Comparison of ENCODE assay signal across 8 cellular contexts in genomic region chr17:13016881-13017622, GRCh38. TPM values are rescaled to one million over a fixed set of nuclear protein-coding genes. Genes with fewer than 3 reads are reported as not detected.
A peak's percentile ranks its signal among the peaks of the same experiment; 100 is the strongest.
DNase-seq lines count a peak whose midpoint lies in the region; ATAC-seq, FAIRE-seq and TF ChIP-seq lines count a peak whose summit lies in the region.

No MANE protein-coding gene starts in this region.

- H3K79me2 ChIP-seq in Loucy (ENCODE audit: insufficient read depth, low read length), result peaks cover 31% of the 10 kb centered on the region

- no peak for TF ChIP-seq CTCF in Loucy (conservative IDR thresholded peaks at IDR 0.05; ENCODE audit: low read length)
- no peak for TF ChIP-seq CTCF in bronchial epithelial cell (IDR thresholded peaks at IDR 0.05; ENCODE audit: insufficient read depth, low read length, severe bottlenecking)
- TF ChIP-seq CTCF in lung (IDR thresholded peaks at IDR 0.05; ENCODE audit: control extremely low read depth, extremely low read depth), result no peak

- H4K20me1 ChIP-seq in Loucy (ENCODE audit: insufficient read depth, low read length, poor library complexity, severe bottlenecking), result peaks cover 16% of the 10 kb centered on the region

- H3K4me1 ChIP-seq in CD8-positive, alpha-beta memory T cell (ENCODE audit: insufficient read depth, low read length), result peaks cover 13% of the 10 kb centered on the region
- H3K4me1 ChIP-seq in Loucy (ENCODE audit: insufficient read depth, low read length, poor library complexity, severe bottlenecking), result peaks cover 19% of the 10 kb centered on the region
- peaks cover 2 to 4% of the 10 kb centered on the region in 2 donors for H3K4me1 ChIP-seq in lung (ENCODE audit: control insufficient read depth in 2 of 2, insufficient read depth in 2 of 2, low read length in 2 of 2)
- H3K4me1 ChIP-seq in urinary bladder (ENCODE audit: insufficient read depth), result peaks cover 1% of the 10 kb centered on the region

- peak overlapping the region; percentile 85 for H3K4me3 ChIP-seq in CD8-positive, alpha-beta memory T cell (ENCODE audit: low read length)
- H3K4me3 ChIP-seq in Loucy (ENCODE audit: low read length, poor library complexity, severe bottlenecking) (peak overlapping the region; percentile 91), bronchial epithelial cell (ENCODE audit: low read depth, low read length) (peak overlapping the region; percentile 85), lung (peak overlapping the region; percentile 98), urinary bladder (ENCODE audit: low read depth, low read length) (peak overlapping the region; percentile 89)

- POLR2A ChIA-PET in CD8-positive, alpha-beta memory T cell (lab: Charles Lee), result interaction anchor here (1.1 to 1.6 kb wide), 3 partner anchors 996 to 1285 kb away, joined by 3 to 6 read pairs (median 3); partner anchors contain the start of genes MAP2K4 and ZNF18

- DNase-seq in CD8-positive, alpha-beta memory T cell, result no peak
- DNase-seq in bronchial epithelial cell (ENCODE audit: low read depth) (peak; percentile 37), lung (ENCODE audit: low spot score) (no peak)
- no peak for DNase-seq in activated effector memory CD4-positive, alpha-beta T cell treated with anti-CD3 and anti-CD28 coated beads, Interleukin-2, amount 50 U/mL, for 16 hours
- no peak for DNase-seq in activated CD8-positive, alpha-beta memory T cell treated with anti-CD3 and anti-CD28 coated beads for 24 hours

- peaks cover 37% of the 10 kb centered on the region for H3K36me3 ChIP-seq in CD8-positive, alpha-beta memory T cell (ENCODE audit: insufficient read depth, low read length)
- H3K36me3 ChIP-seq in Loucy (ENCODE audit: insufficient read depth, low read length) (peaks cover 24% of the 10 kb centered on the region; the same call in 1 of the 2 replicates), bronchial epithelial cell (ENCODE audit: control insufficient read depth, insufficient read depth, low read length) (peaks cover 22% of the 10 kb centered on the region), lung (ENCODE audit: control insufficient read depth in 2 of 2, insufficient read depth in 2 of 2, low read length in 2 of 2) (peaks cover 21 to 23% of the 10 kb centered on the region in 2 donors), urinary bladder (ENCODE audit: insufficient read depth) (no peaks in the 10 kb centered on the region)

- H2AFZ ChIP-seq in Loucy (ENCODE audit: low read length), result peak overlapping the region; percentile 84

- no peaks in the 10 kb centered on the region for H3K27me3 ChIP-seq in CD8-positive, alpha-beta memory T cell (ENCODE audit: insufficient read depth, low read length, poor library complexity, severe bottlenecking)
- H3K27me3 ChIP-seq in Loucy (ENCODE audit: insufficient read depth, low read length, poor library complexity, severe bottlenecking) (no peaks in the 10 kb centered on the region), bronchial epithelial cell (ENCODE audit: control insufficient read depth, insufficient read depth, low read length) (no peaks in the 10 kb centered on the region), lung (ENCODE audit: control insufficient read depth, insufficient read depth) (no peaks in the 10 kb centered on the region)

- H3K27ac Mint-ChIP-seq in CD8-positive, alpha-beta memory T cell, result peak overlapping the region; percentile 73 to 98 (median 88)

- no peaks in the 10 kb centered on the region for H3K9me2 ChIP-seq in Loucy (replicated peaks; ENCODE audit: low read depth, low read length)

- FAIRE-seq in bronchial epithelial cell (lab: Jason Lieb, UNC), result no peak

- 20 to 28% methylated on average over 20 of the region's 20 CpGs for WGBS in lung, 2 donors
- 17% methylated on average over 20 of the region's 20 CpGs for WGBS in urinary bladder

- peaks cover 15 to 57% (median 20%) of the 10 kb centered on the region in 3 donors for H3K36me3 Mint-ChIP-seq in CD8-positive, alpha-beta memory T cell

- no peaks in the 10 kb centered on the region for H3K9me3 ChIP-seq in CD8-positive, alpha-beta memory T cell (ENCODE audit: low read length)
- H3K9me3 ChIP-seq in Loucy (ENCODE audit: insufficient read depth, low read depth, low read length) (no peaks in the 10 kb centered on the region), lung (ENCODE audit: control insufficient read depth in 2 of 2, insufficient read depth in 1 of 2, low read length in 1 of 2) (no peaks in the 10 kb centered on the region)

- H3K4me1 Mint-ChIP-seq in CD8-positive, alpha-beta memory T cell, result peaks cover 34 to 53% (median 49%) of the 10 kb centered on the region in 3 donors

- peak overlapping the region; percentile 81 for H3K9ac ChIP-seq in Loucy (ENCODE audit: low read depth, low read length, poor library complexity, severe bottlenecking)

- peak overlapping the region; percentile 91 for H3K4me2 ChIP-seq in Loucy (ENCODE audit: low read depth, low read length, poor library complexity, severe bottlenecking)

- no peaks in the 10 kb centered on the region for H3F3A ChIP-seq in Loucy (ENCODE audit: low read depth)

- CTCF ChIA-PET in CD8-positive, alpha-beta memory T cell (lab: Charles Lee), result interaction anchor here (1.7 to 6.3 kb wide), 2 partner anchors 15 kb away, joined by 9 to 103 read pairs; no protein-coding TSS in a partner anchor

- peak overlapping the region; percentile 68 for H3K27ac ChIP-seq in CD8-positive, alpha-beta memory T cell (ENCODE audit: low read depth, low read length)
- H3K27ac ChIP-seq in lung (ENCODE audit: low read depth in 1 of 2, low read length in 1 of 2) (peak overlapping the region; percentile 91 to 95), urinary bladder (ENCODE audit: low read depth) (peak overlapping the region; percentile 6)

- ATAC-seq in GM21717 (IDR thresholded peaks at IDR 0.05; ENCODE audit: unreplicated experiment) (peak; percentile 11), lung (ENCODE audit: insufficient read depth, low FRiP score) (peak; percentile 39)

- peak overlapping the region; percentile 90 to 99 (median 98) for H3K4me3 Mint-ChIP-seq in CD8-positive, alpha-beta memory T cell

- H3K27me3 Mint-ChIP-seq in CD8-positive, alpha-beta memory T cell, result no peaks in the 10 kb centered on the region

- H3K9me3 Mint-ChIP-seq in CD8-positive, alpha-beta memory T cell, result no peaks in the 10 kb centered on the region

RNA-seq across cellular contexts. Expression of gene ELAC2, which starts 0.8 kb away (rescaled TPM):
- total RNA-seq in CD8-positive, alpha-beta memory T cell, result 10 to 100 TPM; 84.5 to 86.3 TPM
- polyA plus RNA-seq in CD8-positive, alpha-beta memory T cell, result 54.2 TPM
- 73.5 and 85.8 TPM in 2 replicates for total RNA-seq in bronchial epithelial cell
- 10 to 100 TPM; 55.8 to 76.4 TPM for total RNA-seq in lung
- polyA plus RNA-seq in lung, result 10 to 100 TPM; 24.1 to 35.3 TPM
- 33.3 TPM for total RNA-seq in urinary bladder
- 47.0 TPM for polyA plus RNA-seq in urinary bladder

Comparison
In these comparisons a context has a peak if more than half of its experiments do, and no peak if none do; other contexts are left out.
1. H3K27ac ChIP-seq: peak in every context shown above with its lines; median percentile 93 in lung; 68 in CD8-positive, alpha-beta memory T cell; 6 in urinary bladder.